21 cellular contexts compared by ENCODE assay signal in genomic region chr7:156160811-156161210, GRCh38.
A peak's percentile ranks its signal among the peaks of the same experiment; 100 is the strongest.
DNase-seq lines count a peak whose midpoint lies in the region; ATAC-seq and TF ChIP-seq lines count a peak whose summit lies in the region.
"Had no signal": no experiment of that assay in that cellular context is flagged by ENCODE, and none has a peak within 500 bp of the region (broad histone marks: within the 10 kb centered on the region; RNA-seq: fewer than 3 reads in every experiment).

No MANE protein-coding gene starts in this region.

- BruUV-seq in PC-9 (replicated peaks; lab: Mats Ljungman, UMichigan), result no TSS peak

- peak overlapping the region; percentile 14; the same call in 1 of the 2 replicates for H3K4me2 ChIP-seq in PC-9
- H3K4me2 ChIP-seq: KMS-11 had no signal

- intact Hi-C loops in PC-9 (cut with micrococcal nuclease; ENCODE audit: unreplicated experiment), result no loop called here
- intact Hi-C loops in left colon (cut with DNase I, micrococcal nuclease), result no loop called here
- intact Hi-C loops in right lobe of liver (cut with DNase I), result no loop called here

- peak; percentile 59 for ATAC-seq in left colon
- no peak for ATAC-seq in GM21529 (IDR thresholded peaks at IDR 0.05; ENCODE audit: unreplicated experiment)
- no peak for ATAC-seq in right lobe of liver
- ATAC-seq: CD8-positive, alpha-beta T cell; stimulated activated memory B cell treated with anti-CD40 and anti-IgM and Interleukin-4, amounts not matched to agents 10 μg/mL and 1 μg/mL and 100 μg/mL, for 72 hours; T-helper 17 cell had no signal

- H3K9me2 ChIP-seq in PC-9 (ENCODE audit: insufficient read depth), result no peaks in the 10 kb centered on the region

- no peak for TF ChIP-seq POLR2A in right lobe of liver (IDR thresholded peaks at IDR 0.05)

- peak; percentile 22 for DNase-seq in activated effector memory CD4-positive, alpha-beta T cell treated with anti-CD3 and anti-CD28 coated beads, Interleukin-2, amount 50 U/mL, for 16 hours
- DNase-seq in activated effector memory CD4-positive, alpha-beta T cell treated with Interleukin-2 at 50 U/mL for 16 hours, result no peak
- DNase-seq in PC-9 (no peak), left colon (peak; percentile 27 to 47), ureter (ENCODE audit: low spot score) (peak; percentile 54), GOT3 (lab: John Stamatoyannopoulos, UW) (no peak), right lobe of liver (no peak)
- DNase-seq: ACHN; activated CD4-positive, CD25-positive, alpha-beta regulatory T cell treated with anti-CD3 and anti-CD28 coated beads, Interleukin-2, amount 50 U/mL, for 72 hours; activated naive CD4-positive, alpha-beta T cell treated with anti-CD3 and anti-CD28 coated beads for 36 hours; CD8-positive, alpha-beta T cell; colonic mucosa; NCI-H1417 treated with DMSO at 0.1 percent for 48 hours; NCI-H774; T-helper 17 cell had no signal

- H3K27me3 ChIP-seq in PC-9 (ENCODE audit: insufficient read depth, low read depth) (peaks cover 50% of the 10 kb centered on the region), right lobe of liver (no peaks in the 10 kb centered on the region)

- H4K20me1 ChIP-seq in PC-9 (ENCODE audit: insufficient read depth), result no peaks in the 10 kb centered on the region

- no peaks in the 10 kb centered on the region for H3F3A ChIP-seq in PC-9 (ENCODE audit: insufficient read depth, low read depth)

- no peaks in the 10 kb centered on the region for H3K79me2 ChIP-seq in PC-9 (ENCODE audit: low read depth)
- H3K79me2 ChIP-seq: parathyroid adenoma had no signal

- no peak overlapping the region for H2AFZ ChIP-seq in PC-9
- H2AFZ ChIP-seq: parathyroid adenoma had no signal

- POLR2A ChIA-PET in PC-9 (lab: Charles Lee; ENCODE audit: unreplicated experiment), result no interaction called here

- 0 out of 2 replicates have a peak, but pooled peaks cover 4% of the 10 kb centered on the region for H3K4me1 ChIP-seq in PC-9 (replicated peaks; ENCODE audit: insufficient read depth)
- H3K4me1 ChIP-seq in right lobe of liver, result no peaks in the 10 kb centered on the region
- H3K4me1 ChIP-seq: colonic mucosa, parathyroid adenoma had no signal

- H3K27ac ChIP-seq in PC-9 (no peak overlapping the region), right lobe of liver (no peak overlapping the region)
- H3K27ac ChIP-seq: colonic mucosa, epithelial cell of prostate, KMS-11, parathyroid adenoma, RWPE1 had no signal

- no peak for TF ChIP-seq CTCF in PC-9 (conservative IDR thresholded peaks at IDR 0.05)
- no peak for TF ChIP-seq CTCF in right lobe of liver (IDR thresholded peaks at IDR 0.05)

- CTCF ChIA-PET in PC-9 (lab: Charles Lee), result no interaction called here

- WGBS in right lobe of liver (ENCODE audit: insufficient coverage, low coverage, low lambda C conversion rate, missing lambda C conversion rate), result 38% methylated on average over 15 of the region's 15 CpGs

- no peak overlapping the region for H3K4me3 ChIP-seq in PC-9
- H3K4me3 ChIP-seq in right lobe of liver, result no peak overlapping the region
- H3K4me3 ChIP-seq: colonic mucosa had no signal

- no peaks in the 10 kb centered on the region for H3K36me3 ChIP-seq in PC-9 (ENCODE audit: low read depth)
- no peaks in the 10 kb centered on the region for H3K36me3 ChIP-seq in right lobe of liver
- H3K36me3 ChIP-seq: colonic mucosa had no signal

- H3K9me3 ChIP-seq in PC-9 (ENCODE audit: insufficient read depth, low read depth), result no peaks in the 10 kb centered on the region
- H3K9me3 ChIP-seq in right lobe of liver, result no peaks in the 10 kb centered on the region
- H3K9me3 ChIP-seq: colonic mucosa had no signal

Comparison
In these comparisons a context has a peak if more than half of its experiments do, and no peak if none do; other contexts are left out.
1. DNase-seq: peak in activated effector memory CD4-positive, alpha-beta T cell treated with anti-CD3 and anti-CD28 coated beads, Interleukin-2, amount 50 U/mL, for 16 hours (single experiment), left colon (2 of 2) and ureter (single experiment); none in activated effector memory CD4-positive, alpha-beta T cell treated with Interleukin-2 at 50 U/mL for 16 hours (single experiment), PC-9 (0 of 2), GOT3 (single experiment) and right lobe of liver (0 of 3).